Comparison of ENCODE assay signal across 10 cellular contexts in genomic region chr2:173752152-173752551, GRCh38.
DNase-seq lines count a peak whose midpoint lies in the region; ATAC-seq, FAIRE-seq and TF ChIP-seq lines count a peak whose summit lies in the region.
"Had no signal": no experiment of that assay in that cellular context is flagged by ENCODE, and none has a peak within 500 bp of the region (broad histone marks: within the 10 kb centered on the region; RNA-seq: fewer than 3 reads in every experiment).

No MANE protein-coding gene starts in this region.

- peaks cover 4% of the 10 kb centered on the region; the same call in 1 of the 2 replicates for H3K4me1 ChIP-seq in Panc1 (ENCODE audit: control insufficient read depth, insufficient read depth, low read length)

- no peak; the same call in 1 of the 2 replicates for ATAC-seq in Panc1

- DNase-seq in AG08395 (ENCODE audit: low spot score) (peak; percentile 8), Panc1 (ENCODE audit: low read depth, low spot score) (no peak), fibroblast of peridontal ligament (ENCODE audit: extremely low read depth) (peak; percentile 60), frontal cortex (ENCODE audit: low spot score in 2 of 2) (no peak), dedifferentiated amniotic fluid mesenchymal stem cell (ENCODE audit: extremely low spot score) (no peak), anterior cingulate cortex (lab: John Stamatoyannopoulos, UW) (no peak), NCI-H1092 (lab: John Stamatoyannopoulos, UW) (no peak)
- DNase-seq: activated CD8-positive, alpha-beta memory T cell treated with anti-CD3 and anti-CD28 coated beads, Interleukin-2, amount 50 U/mL, for 48 hours had no signal

- CTCF ChIA-PET in Panc1 (lab: Charles Lee) = no interaction called here

- no peaks in the 10 kb centered on the region for H3K27me3 ChIP-seq in Panc1 (ENCODE audit: control insufficient read depth, insufficient read depth, low read length)

- H3K27ac ChIP-seq in Panc1 (ENCODE audit: low read length) = no peak overlapping the region
- H3K27ac ChIP-seq: SK-N-MC had no signal

- intact Hi-C loops in Panc1 (cut with micrococcal nuclease; ENCODE audit: unreplicated experiment) = loop anchor here (5.0 kb wide), 1 partner anchor 180 kb away; no protein-coding TSS in a partner anchor

- no TSS peak for BruUV-seq in Panc1 (replicated peaks; lab: Mats Ljungman, UMichigan)

- POLR2A ChIA-PET in Panc1 (lab: Charles Lee) = no interaction called here

- peak; percentile 52 for TF ChIP-seq CTCF in GM12873 (IDR thresholded peaks at IDR 0.05; ENCODE audit: insufficient read depth, low read depth, low read length, missing control alignments)
- TF ChIP-seq CTCF in Panc1 (IDR thresholded peaks at IDR 0.05) = peak; percentile 70

- H3K9me3 ChIP-seq in Panc1 (ENCODE audit: control insufficient read depth, insufficient read depth, low read depth, low read length) = no peaks in the 10 kb centered on the region

- in situ Hi-C loops in Panc1 (cut with HindIII; ENCODE audit: low pct_unique_long_range_greater_than_20kb, low sequenced_read_pairs) = no loop called here

- no peak for FAIRE-seq in frontal cortex (lab: Jason Lieb, UNC)

- H3K4me3 ChIP-seq in Panc1 (ENCODE audit: low read depth in 2 of 2, low read length in 2 of 2) = no peak overlapping the region
- H3K4me3 ChIP-seq: SK-N-MC had no signal

- H3K36me3 ChIP-seq in Panc1 (ENCODE audit: control insufficient read depth, insufficient read depth, low read length) = no peaks in the 10 kb centered on the region

Comparison
In these comparisons a context has a peak if more than half of its experiments do, and no peak if none do; other contexts are left out.
1. DNase-seq: peak in AG08395 (single experiment) and fibroblast of peridontal ligament (single experiment); none in Panc1 (single experiment), frontal cortex (0 of 2), dedifferentiated amniotic fluid mesenchymal stem cell (single experiment), anterior cingulate cortex (0 of 58) and NCI-H1092 (single experiment).